In genomic region chr6:88045521-88046136, GRCh38 we compare ENCODE assay signal across 19 cellular contexts. TPM values are rescaled to one million over a fixed set of nuclear protein-coding genes. Genes with fewer than 3 reads are reported as not detected.
DNase-seq lines count a peak whose midpoint lies in the region; FAIRE-seq and TF ChIP-seq lines count a peak whose summit lies in the region.
"Had no signal": no experiment of that assay in that cellular context is flagged by ENCODE, and none has a peak within 500 bp of the region (broad histone marks: within the 10 kb centered on the region; RNA-seq: fewer than 3 reads in every experiment).

No MANE protein-coding gene starts in this region.

- no peak overlapping the region for H2BK12ac ChIP-seq in neuronal stem cell (ENCODE audit: low read length)

- no peaks in the 10 kb centered on the region for H3K79me1 ChIP-seq in neuronal stem cell (ENCODE audit: low read depth, low read length)

- peaks cover 14% of the 10 kb centered on the region for H3K4me1 ChIP-seq in HAP-1
- H3K4me1 ChIP-seq in endodermal cell (ENCODE audit: control insufficient read depth, insufficient read depth, low read length), result no peaks in the 10 kb centered on the region
- peaks cover 0 to 5% of the 10 kb centered on the region in 2 donors for H3K4me1 ChIP-seq in neuronal stem cell (ENCODE audit: control insufficient read depth in 2 of 2, insufficient read depth in 1 of 2, low read depth in 1 of 2, low read length in 2 of 2)
- H3K4me1 ChIP-seq: A549, BLaER1 had no signal

- no peak overlapping the region for H2BK15ac ChIP-seq in neuronal stem cell (ENCODE audit: low read length)

- H3K9me3 ChIP-seq in HAP-1 (no peaks in the 10 kb centered on the region), endodermal cell (ENCODE audit: control insufficient read depth, low read length) (no peaks in the 10 kb centered on the region), neuronal stem cell (replicated peaks in 1 of 2; ENCODE audit: control insufficient read depth in 2 of 2, insufficient read depth in 1 of 2, low read depth in 1 of 2, low read length in 2 of 2) (peaks cover 0 to 5% of the 10 kb centered on the region in 2 donors)
- H3K9me3 ChIP-seq: A549 had no signal

- TF ChIP-seq CTCF in endodermal cell (conservative IDR thresholded peaks at IDR 0.05) (no peak), D721Med (IDR thresholded peaks at IDR 0.05; ENCODE audit: insufficient read depth, missing control alignments) (no peak)

- H3K36me3 Mint-ChIP-seq in endodermal cell (ENCODE audit: low read depth), result no peaks in the 10 kb centered on the region
- H3K36me3 Mint-ChIP-seq: CD4-positive, alpha-beta memory T cell had no signal

- no peak overlapping the region for H2BK120ac ChIP-seq in neuronal stem cell (ENCODE audit: low read depth, low read length)

- H3K14ac ChIP-seq in neuronal stem cell (ENCODE audit: low read length), result no peak overlapping the region

- no peak overlapping the region for H3K4ac ChIP-seq in neuronal stem cell (ENCODE audit: low read length)

- H3K9ac ChIP-seq in endodermal cell (ENCODE audit: extremely low read depth, low read length, poor library complexity, severe bottlenecking), result no peak overlapping the region
- no peak overlapping the region for H3K9ac ChIP-seq in neuronal stem cell (ENCODE audit: low read depth, low read length, poor library complexity)
- H3K9ac ChIP-seq: BLaER1, KMS-11 had no signal

- no peak overlapping the region for H3K4me2 ChIP-seq in neuronal stem cell (ENCODE audit: insufficient read depth, low read length, poor library complexity, severe bottlenecking)
- H3K4me2 ChIP-seq: A549, BLaER1, KMS-11 had no signal

- H3K4me3 ChIP-seq in HAP-1 (no peak overlapping the region), endodermal cell (ENCODE audit: low read length) (no peak overlapping the region), neuronal stem cell (ENCODE audit: low read length in 2 of 2) (no peak overlapping the region)
- H3K4me3 ChIP-seq: A549, BLaER1 had no signal

- WGBS in endodermal cell (ENCODE audit: insufficient coverage in 1 of 2, insufficient read length in 1 of 2), 2 experiments, result 86 to 94% methylated on average over 1 of the region's 1 CpG
- no CpG with 5 or more reads among the region's 1 CpG for WGBS in neuronal stem cell (ENCODE audit: extremely low coverage in 2 of 2, insufficient read length in 2 of 2, insufficient replicate concordance in 1 of 2), 2 donors

- peaks cover 3% of the 10 kb centered on the region for H3K4me1 Mint-ChIP-seq in endodermal cell
- H3K4me1 Mint-ChIP-seq: CD14-positive monocyte; CD4-positive, alpha-beta memory T cell had no signal

- no peaks in the 10 kb centered on the region for H3K36me3 ChIP-seq in HAP-1 (replicated peaks)
- H3K36me3 ChIP-seq in endodermal cell (ENCODE audit: control insufficient read depth, insufficient read depth, low read length), result no peaks in the 10 kb centered on the region
- no peaks in the 10 kb centered on the region for H3K36me3 ChIP-seq in neuronal stem cell (replicated peaks in 1 of 2; ENCODE audit: control insufficient read depth in 2 of 2, insufficient read depth in 2 of 2, low read length in 2 of 2)
- H3K36me3 ChIP-seq: BLaER1 had no signal

- H3K4me3 Mint-ChIP-seq in endodermal cell, result no peak overlapping the region
- H3K4me3 Mint-ChIP-seq: CD14-positive monocyte; CD4-positive, alpha-beta memory T cell had no signal

- FAIRE-seq in GM12892 (lab: Jason Lieb, UNC) (peak; percentile 5), D721Med (lab: Jason Lieb, UNC) (no peak)
- FAIRE-seq: A549, GM19239, H54 had no signal

- H3K27ac ChIP-seq in endodermal cell (ENCODE audit: low read depth, low read length) (no peak overlapping the region), neuronal stem cell (replicated peaks; ENCODE audit: low read length) (peak overlapping the region; percentile 15)
- H3K27ac ChIP-seq: 22Rv1, A549, BLaER1, KMS-11 had no signal

- H3K23ac ChIP-seq in neuronal stem cell (ENCODE audit: low read depth, low read length, poor library complexity), result no peak overlapping the region

- DNase-seq in GM12892 (ENCODE audit: insufficient read length) (no peak), HAP-1 (ENCODE audit: low spot score in 2 of 2) (peak; percentile 26 to 96), endodermal cell (peak; percentile 35), neuronal stem cell (ENCODE audit: low spot score) (peak; percentile 5), NCI-H446 treated with DMSO at 0.1 percent for 48 hours (lab: John Stamatoyannopoulos, UW) (no peak), D721Med (ENCODE audit: insufficient read length, low spot score) (no peak), ACHN (no peak)
- DNase-seq: CD4-positive, alpha-beta memory T cell; DMS79 treated with DMSO at 0.1 percent for 48 hours; GF-D8 had no signal

- H3K18ac ChIP-seq in neuronal stem cell (ENCODE audit: low read length), result no peak overlapping the region

- no peak overlapping the region for H4K8ac ChIP-seq in neuronal stem cell (ENCODE audit: low read depth, low read length)

- in situ Hi-C loops in HAP-1 (cut with MboI; ENCODE audit: low sequenced_read_pairs), result no loop called here
- in situ Hi-C loops in ACHN (cut with HindIII; ENCODE audit: low pct_ligation_motif_present, low pct_unique_long_range_greater_than_20kb, low sequenced_read_pairs), result no loop called here

- H3K27ac Mint-ChIP-seq in endodermal cell, result no peak overlapping the region
- H3K27ac Mint-ChIP-seq: CD14-positive monocyte had no signal

- H2AK5ac ChIP-seq in neuronal stem cell (ENCODE audit: low read depth, low read length), result no peak overlapping the region

- no peaks in the 10 kb centered on the region for H3K27me3 ChIP-seq in HAP-1 (ENCODE audit: low read depth)
- H3K27me3 ChIP-seq in endodermal cell (ENCODE audit: control insufficient read depth, insufficient read depth, low read length, poor library complexity, severe bottlenecking), result no peaks in the 10 kb centered on the region
- H3K27me3 ChIP-seq in neuronal stem cell (ENCODE audit: control insufficient read depth in 3 of 3, insufficient read depth in 3 of 3, low read depth in 1 of 3, low read length in 3 of 3), result no peaks in the 10 kb centered on the region
- H3K27me3 ChIP-seq: BLaER1 had no signal

- no peak for TF ChIP-seq POLR2A in GM12892 (IDR thresholded peaks at IDR 0.05; ENCODE audit: low read depth, low read length)

- H2AFZ ChIP-seq in neuronal stem cell (ENCODE audit: low read length), result no peak overlapping the region

- H3K9me3 Mint-ChIP-seq in endodermal cell, result peaks cover 8% of the 10 kb centered on the region

- peaks cover 19% of the 10 kb centered on the region for H3K27me3 Mint-ChIP-seq in endodermal cell (ENCODE audit: insufficient read depth)

- no peak overlapping the region for H2BK5ac ChIP-seq in neuronal stem cell (ENCODE audit: low read length)

- no peak overlapping the region for H4K91ac ChIP-seq in neuronal stem cell (ENCODE audit: low read depth, low read length, poor library complexity)

RNA-seq across cellular contexts. Expression of gene SPACA1, which starts 2.0 kb away (rescaled TPM):
- polyA plus RNA-seq in GM12892 (2012; ENCODE audit: missing spikeins), result not detected
- not detected for total RNA-seq in endodermal cell
- polyA plus RNA-seq in endodermal cell (2013, experiment 1 of 2), result not detected
- not detected for polyA plus RNA-seq in endodermal cell (2013, experiment 2 of 2)
- polyA plus RNA-seq in neuronal stem cell (2013, experiment 1 of 2), result not detected
- not detected for polyA plus RNA-seq in neuronal stem cell (2013, experiment 2 of 2)
- total RNA-seq: CD4-positive, alpha-beta memory T cell; HT-29 had no signal
- polyA plus RNA-seq: A549; AG04450; CD14-positive monocyte; CD4-positive, alpha-beta memory T cell had no signal

Comparison
In these comparisons a context has a peak if more than half of its experiments do, and no peak if none do; other contexts are left out.
1. DNase-seq: peak in HAP-1 (2 of 2), endodermal cell (single experiment) and neuronal stem cell (single experiment); none in GM12892 (single experiment), NCI-H446 treated with DMSO at 0.1 percent for 48 hours (single experiment), D721Med (single experiment) and ACHN (single experiment).